ENCODE assay signal across 14 cellular contexts in genomic region chr6:25472314-25472713, GRCh38.
DNase-seq lines count a peak whose midpoint lies in the region; ATAC-seq and TF ChIP-seq lines count a peak whose summit lies in the region.
"Had no signal": no experiment of that assay in that cellular context is flagged by ENCODE, and none has a peak within 500 bp of the region (broad histone marks: within the 10 kb centered on the region; RNA-seq: fewer than 3 reads in every experiment).

No MANE protein-coding gene starts in this region.

- intact Hi-C loops in Caco-2 (cut with micrococcal nuclease; ENCODE audit: unreplicated experiment) (no loop called here), prostate gland (cut with DNase I) (loop anchor here (10.0 kb wide), 1 partner anchor 48 kb away; no protein-coding TSS in a partner anchor)

- H3K36me3 ChIP-seq in Caco-2 (ENCODE audit: control insufficient read depth, insufficient read depth, low read length), result no peaks in the 10 kb centered on the region
- H3K36me3 ChIP-seq in prostate gland, result no peaks in the 10 kb centered on the region

- H3K9me3 ChIP-seq in Caco-2, result no peaks in the 10 kb centered on the region
- H3K9me3 ChIP-seq in prostate gland, result no peaks in the 10 kb centered on the region

- CTCF ChIA-PET in Caco-2 (lab: Charles Lee), result no interaction called here

- no peak for DNase-seq in Caco-2
- peak; percentile 26 for DNase-seq in HT-29 (ENCODE audit: low spot score)
- peak in 1 of 2 donors; percentile 18 for DNase-seq in foreskin fibroblast
- no peak for DNase-seq in prostate gland (ENCODE audit: low spot score)
- no peak for DNase-seq in NCI-H2227 treated with DMSO at 0.1 percent for 48 hours (lab: John Stamatoyannopoulos, UW)
- DNase-seq in kidney tubule cell (ENCODE audit: low spot score), result no peak
- DNase-seq: activated CD8-positive, alpha-beta memory T cell treated with anti-CD3 and anti-CD28 coated beads, Interleukin-2, amount 10 ng/mL, durations not matched to agents 7 days and 5 days; effector CD8-positive, alpha-beta T cell; NCI-H774; posterior cingulate gyrus; stimulated activated CD4-positive, alpha-beta T cell treated with anti-CD3 and anti-CD28 coated beads, Interleukin-4, amount 100 ng/mL, for 4 hours; T-helper 2 cell had no signal

- POLR2A ChIA-PET in Caco-2 (lab: Charles Lee), result no interaction called here

- no peak for TF ChIP-seq POLR2A in prostate gland (IDR thresholded peaks at IDR 0.05)

- H3K4me1 ChIP-seq in Caco-2 (no peaks in the 10 kb centered on the region), prostate gland (replicated peaks) (no peaks in the 10 kb centered on the region)

- peak; percentile 45; the same call in 1 of the 3 replicates for ATAC-seq in SK-N-SH treated with all-trans-retinoic acid at 6 μM for 48 hours
- no peak for ATAC-seq in HG02571 (IDR thresholded peaks at IDR 0.05; ENCODE audit: unreplicated experiment)
- ATAC-seq: activated CD8-positive, alpha-beta memory T cell treated with anti-CD3 and anti-CD28 coated beads, Interleukin-2, amount 10 ng/mL, durations not matched to agents 7 days and 5 days had no signal

- H3K27me3 Mint-ChIP-seq in Caco-2 (ENCODE audit: insufficient read depth, unreplicated experiment), result no peaks in the 10 kb centered on the region
- H3K27me3 Mint-ChIP-seq: activated CD8-positive, alpha-beta memory T cell treated with anti-CD3 and anti-CD28 coated beads, Interleukin-2, amount 10 ng/mL, durations not matched to agents 7 days and 5 days had no signal

- 75% methylated on average over 3 of the region's 3 CpGs for WGBS in prostate gland

- no peak overlapping the region for H3K4me3 Mint-ChIP-seq in Caco-2 (ENCODE audit: unreplicated experiment)
- H3K4me3 Mint-ChIP-seq: activated CD8-positive, alpha-beta memory T cell treated with anti-CD3 and anti-CD28 coated beads, Interleukin-2, amount 10 ng/mL, durations not matched to agents 7 days and 5 days had no signal

- BruUV-seq in Caco-2 (replicated peaks; lab: Mats Ljungman, UMichigan), result no TSS peak

- no peak overlapping the region for H3K4me3 ChIP-seq in Caco-2 (ENCODE audit: low read depth, low read length)
- no peak overlapping the region for H3K4me3 ChIP-seq in foreskin fibroblast (ENCODE audit: low read depth in 1 of 2, low read length in 2 of 2)
- H3K4me3 ChIP-seq in prostate gland, result no peak overlapping the region

- H3K4me1 Mint-ChIP-seq in Caco-2 (ENCODE audit: low read depth, unreplicated experiment), result no peaks in the 10 kb centered on the region

- H3K27me3 ChIP-seq in Caco-2 (replicated peaks; ENCODE audit: control insufficient read depth, insufficient read depth, low read length), result no peaks in the 10 kb centered on the region
- H3K27me3 ChIP-seq in prostate gland (replicated peaks; ENCODE audit: insufficient read depth), result no peaks in the 10 kb centered on the region

- no peaks in the 10 kb centered on the region for H3K9me3 Mint-ChIP-seq in Caco-2 (ENCODE audit: unreplicated experiment)

- TF ChIP-seq CTCF in Caco-2 (IDR thresholded peaks at IDR 0.05; ENCODE audit: insufficient read depth in 1 of 2, low read depth in 1 of 2, low read length in 1 of 2, severe bottlenecking in 1 of 2, unreplicated experiment in 1 of 2) (peak; percentile 6 to 28), foreskin fibroblast (IDR thresholded peaks at IDR 0.05; ENCODE audit: low read depth, low read length) (peak; percentile 6), prostate gland (IDR thresholded peaks at IDR 0.05) (peak in 1 of 4 experiments; percentile 15)

- H3K27ac Mint-ChIP-seq in Caco-2 (ENCODE audit: unreplicated experiment), result no peak overlapping the region
- H3K27ac Mint-ChIP-seq: activated CD8-positive, alpha-beta memory T cell treated with anti-CD3 and anti-CD28 coated beads, Interleukin-2, amount 10 ng/mL, durations not matched to agents 7 days and 5 days had no signal

- H3K36me3 Mint-ChIP-seq in Caco-2 (ENCODE audit: insufficient read depth, unreplicated experiment), result peaks cover 21% of the 10 kb centered on the region
- H3K36me3 Mint-ChIP-seq: activated CD8-positive, alpha-beta memory T cell treated with anti-CD3 and anti-CD28 coated beads, Interleukin-2, amount 10 ng/mL, durations not matched to agents 7 days and 5 days had no signal

- no peak overlapping the region for H3K27ac ChIP-seq in prostate gland

TF ChIP-seq in SK-N-SH treated with all-trans-retinoic acid at 6 μM for 48 hours, 23 proteins besides CTCF, POLR2A, EP300 and RAD21:
- no peak for TF ChIP-seq CSDC2 (CRISPR knock-in tag; IDR thresholded peaks at IDR 0.05)
- no peak for TF ChIP-seq ARNTL (CRISPR knock-in tag; IDR thresholded peaks at IDR 0.05; ENCODE audit: borderline replicate concordance, low read depth)
- no peak for TF ChIP-seq POU6F1 (CRISPR knock-in tag; IDR thresholded peaks at IDR 0.05; ENCODE audit: borderline replicate concordance, low read depth)
- TF ChIP-seq PPARA (CRISPR knock-in tag; IDR thresholded peaks at IDR 0.05; ENCODE audit: borderline replicate concordance), result no peak
- no peak for TF ChIP-seq ZNF565 (CRISPR knock-in tag; conservative IDR thresholded peaks at IDR 0.05; ENCODE audit: low read depth)
- no peak for TF ChIP-seq CSRNP3 (CRISPR knock-in tag; IDR thresholded peaks at IDR 0.05)
- no peak for TF ChIP-seq ZNF8 (CRISPR knock-in tag; IDR thresholded peaks at IDR 0.05)
- TF ChIP-seq ZNF70 (CRISPR knock-in tag; IDR thresholded peaks at IDR 0.05), result no peak
- no peak for TF ChIP-seq SNAI2 (CRISPR knock-in tag; IDR thresholded peaks at IDR 0.05)
- no peak for TF ChIP-seq ZC3H10 (CRISPR knock-in tag; IDR thresholded peaks at IDR 0.05)
- no peak for TF ChIP-seq ZFP3 (CRISPR knock-in tag; IDR thresholded peaks at IDR 0.05)
- no peak for TF ChIP-seq BACH2 (CRISPR knock-in tag; IDR thresholded peaks at IDR 0.05; ENCODE audit: borderline replicate concordance)
- TF ChIP-seq OSR1 (CRISPR knock-in tag; IDR thresholded peaks at IDR 0.05), result no peak
- no peak for TF ChIP-seq TCF4 (CRISPR knock-in tag; IDR thresholded peaks at IDR 0.05; ENCODE audit: borderline replicate concordance)
- no peak for TF ChIP-seq PATZ1 (CRISPR knock-in tag; IDR thresholded peaks at IDR 0.05; ENCODE audit: borderline replicate concordance)
- no peak for TF ChIP-seq ESRRG (CRISPR knock-in tag; IDR thresholded peaks at IDR 0.05)
- no peak for TF ChIP-seq TOX (CRISPR knock-in tag; IDR thresholded peaks at IDR 0.05; ENCODE audit: borderline replicate concordance)
TF ChIP-seq in SK-N-SH treated with all-trans-retinoic acid at 6 μM for 48 hours: peak in this region for 0.
